ENCODE assay signal across 2 cellular contexts in the genomic region with DNA sequence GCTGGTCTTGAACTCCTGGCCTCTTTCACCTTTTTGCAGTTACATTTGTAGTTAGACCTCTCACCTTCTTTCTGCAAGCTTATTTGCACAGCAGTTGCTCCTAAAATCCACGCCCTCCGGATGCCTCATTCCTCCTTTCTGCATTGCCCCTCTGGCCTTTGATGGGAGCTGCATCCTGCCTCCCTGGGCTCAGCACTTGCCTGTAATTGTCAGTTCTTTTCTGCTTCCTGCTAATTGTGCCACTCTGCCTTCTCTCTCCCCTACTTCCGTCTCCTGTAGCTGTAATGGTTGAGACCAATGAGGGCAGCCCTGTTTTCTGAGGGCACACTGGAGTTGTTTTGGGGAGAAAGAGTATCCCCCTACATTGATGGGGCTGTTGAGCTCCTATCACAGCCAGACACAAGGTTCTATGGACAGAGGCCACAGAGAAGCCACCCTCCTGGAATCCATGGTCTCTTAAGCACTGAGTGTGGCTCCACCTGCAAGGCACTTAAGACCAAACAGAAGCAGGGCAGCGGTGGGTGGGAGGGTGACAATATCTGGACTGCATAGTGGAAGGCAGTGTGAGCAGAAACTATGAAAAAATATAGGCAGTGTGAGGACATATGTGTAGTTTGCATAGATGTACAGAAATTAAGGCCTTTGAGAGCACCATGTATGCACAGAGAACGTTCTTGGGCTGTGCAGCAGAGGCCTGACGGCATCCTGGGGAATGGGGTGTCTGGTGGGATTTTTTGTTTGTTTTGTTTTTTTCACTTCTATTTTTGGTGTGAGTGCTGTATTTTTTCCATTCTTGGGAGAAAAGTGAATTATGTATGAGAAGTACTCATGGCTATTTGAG.
TF ChIP-seq lines count a peak whose summit lies in the region.

No MANE protein-coding gene starts in this region.

TF ChIP-seq in WTC11, 78 proteins besides CTCF, POLR2A, EP300 and RAD21:
- TF ChIP-seq SOX15 (CRISPR knock-in tag; IDR thresholded peaks at IDR 0.05) (no peak), SP1 (CRISPR knock-in tag; conservative IDR thresholded peaks at IDR 0.05) (no peak), NR3C1 (CRISPR knock-in tag; conservative IDR thresholded peaks at IDR 0.05; ENCODE audit: low read depth) (no peak), FOXP1 (CRISPR knock-in tag; IDR thresholded peaks at IDR 0.05; ENCODE audit: borderline replicate concordance) (no peak), ERG (CRISPR knock-in tag; IDR thresholded peaks at IDR 0.05) (no peak), JAZF1 (CRISPR knock-in tag; IDR thresholded peaks at IDR 0.05) (no peak), ZNF512 (CRISPR knock-in tag; IDR thresholded peaks at IDR 0.05; ENCODE audit: borderline replicate concordance) (no peak), CREM (CRISPR knock-in tag; IDR thresholded peaks at IDR 0.05) (no peak), ZNF671 (CRISPR knock-in tag; IDR thresholded peaks at IDR 0.05) (no peak), ZNF416 (CRISPR knock-in tag; IDR thresholded peaks at IDR 0.05) (no peak), TP53 (CRISPR knock-in tag; IDR thresholded peaks at IDR 0.05) (no peak)
- TF ChIP-seq, protein P1, sequence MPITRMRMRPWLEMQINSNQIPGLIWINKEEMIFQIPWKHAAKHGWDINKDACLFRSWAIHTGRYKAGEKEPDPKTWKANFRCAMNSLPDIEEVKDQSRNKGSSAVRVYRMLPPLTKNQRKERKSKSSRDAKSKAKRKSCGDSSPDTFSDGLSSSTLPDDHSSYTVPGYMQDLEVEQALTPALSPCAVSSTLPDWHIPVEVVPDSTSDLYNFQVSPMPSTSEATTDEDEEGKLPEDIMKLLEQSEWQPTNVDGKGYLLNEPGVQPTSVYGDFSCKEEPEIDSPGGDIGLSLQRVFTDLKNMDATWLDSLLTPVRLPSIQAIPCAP (CRISPR knock-in tag; IDR thresholded peaks at IDR 0.05): no peak
- TF ChIP-seq, protein P2, sequence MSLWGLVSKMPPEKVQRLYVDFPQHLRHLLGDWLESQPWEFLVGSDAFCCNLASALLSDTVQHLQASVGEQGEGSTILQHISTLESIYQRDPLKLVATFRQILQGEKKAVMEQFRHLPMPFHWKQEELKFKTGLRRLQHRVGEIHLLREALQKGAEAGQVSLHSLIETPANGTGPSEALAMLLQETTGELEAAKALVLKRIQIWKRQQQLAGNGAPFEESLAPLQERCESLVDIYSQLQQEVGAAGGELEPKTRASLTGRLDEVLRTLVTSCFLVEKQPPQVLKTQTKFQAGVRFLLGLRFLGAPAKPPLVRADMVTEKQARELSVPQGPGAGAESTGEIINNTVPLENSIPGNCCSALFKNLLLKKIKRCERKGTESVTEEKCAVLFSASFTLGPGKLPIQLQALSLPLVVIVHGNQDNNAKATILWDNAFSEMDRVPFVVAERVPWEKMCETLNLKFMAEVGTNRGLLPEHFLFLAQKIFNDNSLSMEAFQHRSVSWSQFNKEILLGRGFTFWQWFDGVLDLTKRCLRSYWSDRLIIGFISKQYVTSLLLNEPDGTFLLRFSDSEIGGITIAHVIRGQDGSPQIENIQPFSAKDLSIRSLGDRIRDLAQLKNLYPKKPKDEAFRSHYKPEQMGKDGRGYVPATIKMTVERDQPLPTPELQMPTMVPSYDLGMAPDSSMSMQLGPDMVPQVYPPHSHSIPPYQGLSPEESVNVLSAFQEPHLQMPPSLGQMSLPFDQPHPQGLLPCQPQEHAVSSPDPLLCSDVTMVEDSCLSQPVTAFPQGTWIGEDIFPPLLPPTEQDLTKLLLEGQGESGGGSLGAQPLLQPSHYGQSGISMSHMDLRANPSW (CRISPR knock-in tag; conservative IDR thresholded peaks at IDR 0.05; ENCODE audit: low read depth): no peak
- TF ChIP-seq, protein P3, sequence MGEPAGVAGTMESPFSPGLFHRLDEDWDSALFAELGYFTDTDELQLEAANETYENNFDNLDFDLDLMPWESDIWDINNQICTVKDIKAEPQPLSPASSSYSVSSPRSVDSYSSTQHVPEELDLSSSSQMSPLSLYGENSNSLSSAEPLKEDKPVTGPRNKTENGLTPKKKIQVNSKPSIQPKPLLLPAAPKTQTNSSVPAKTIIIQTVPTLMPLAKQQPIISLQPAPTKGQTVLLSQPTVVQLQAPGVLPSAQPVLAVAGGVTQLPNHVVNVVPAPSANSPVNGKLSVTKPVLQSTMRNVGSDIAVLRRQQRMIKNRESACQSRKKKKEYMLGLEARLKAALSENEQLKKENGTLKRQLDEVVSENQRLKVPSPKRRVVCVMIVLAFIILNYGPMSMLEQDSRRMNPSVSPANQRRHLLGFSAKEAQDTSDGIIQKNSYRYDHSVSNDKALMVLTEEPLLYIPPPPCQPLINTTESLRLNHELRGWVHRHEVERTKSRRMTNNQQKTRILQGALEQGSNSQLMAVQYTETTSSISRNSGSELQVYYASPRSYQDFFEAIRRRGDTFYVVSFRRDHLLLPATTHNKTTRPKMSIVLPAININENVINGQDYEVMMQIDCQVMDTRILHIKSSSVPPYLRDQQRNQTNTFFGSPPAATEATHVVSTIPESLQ (CRISPR knock-in tag; IDR thresholded peaks at IDR 0.05): no peak
- TF ChIP-seq, protein P4, sequence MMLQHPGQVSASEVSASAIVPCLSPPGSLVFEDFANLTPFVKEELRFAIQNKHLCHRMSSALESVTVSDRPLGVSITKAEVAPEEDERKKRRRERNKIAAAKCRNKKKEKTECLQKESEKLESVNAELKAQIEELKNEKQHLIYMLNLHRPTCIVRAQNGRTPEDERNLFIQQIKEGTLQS (CRISPR knock-in tag; conservative IDR thresholded peaks at IDR 0.05): no peak

TF ChIP-seq in endothelial cell of umbilical vein, 7 proteins besides CTCF, POLR2A, EP300 and RAD21:
- TF ChIP-seq MAX (IDR thresholded peaks at IDR 0.05; ENCODE audit: insufficient read depth, insufficient read length) (no peak), JUN (IDR thresholded peaks at IDR 0.05; ENCODE audit: borderline replicate concordance, insufficient read depth, insufficient read length, low read depth) (no peak)
